In genomic region chr11:134339756-134340155, GRCh38 we compare ENCODE assay signal across 24 cellular contexts. TPM values are rescaled to one million over a fixed set of nuclear protein-coding genes. Genes with fewer than 3 reads are reported as not detected.
"Had no signal": no experiment of that assay in that cellular context is flagged by ENCODE, and none has a peak within 500 bp of the region (broad histone marks: within the 10 kb centered on the region; RNA-seq: fewer than 3 reads in every experiment).

No MANE protein-coding gene starts in this region.

- H3K4me3 ChIP-seq: dorsolateral prefrontal cortex, lower lobe of right lung, thyroid gland, uterus had no signal

- H3K9me3 Mint-ChIP-seq: activated B cell treated with CpG ODN at 0.5 μM for 24 hours; activated CD8-positive, alpha-beta T cell treated with anti-CD3 and anti-CD28 coated beads for 36 hours; activated naive CD8-positive, alpha-beta T cell treated with anti-CD3 and anti-CD28 coated beads for 36 hours; activated T-helper 17 cell treated with anti-CD3 and anti-CD28 coated beads, Interleukin-2, amount 50 U/mL, for 72 hours; endodermal cell; immature natural killer cell; mesothelial cell of epicardium; T-helper 2 cell treated with Interferon-gamma antibody and Interleukin-4, amounts not matched to agents 5 μg/mL and 100 μg/mL, for 36 hours had no signal

- H3K4me1 ChIP-seq: lower lobe of right lung, thyroid gland, uterus had no signal

- H3K36me3 Mint-ChIP-seq: activated naive CD8-positive, alpha-beta T cell treated with anti-CD3 and anti-CD28 coated beads for 36 hours; immature natural killer cell; mesothelial cell of epicardium had no signal

- H3K36me3 ChIP-seq: lower lobe of right lung, thyroid gland, uterus had no signal

- H3K9me3 ChIP-seq: lower lobe of right lung, thyroid gland, uterus had no signal

- H3K27me3 Mint-ChIP-seq: activated T-helper 17 cell treated with anti-CD3 and anti-CD28 coated beads, Interleukin-2, amount 50 U/mL, for 72 hours had no signal

- H3K4me3 Mint-ChIP-seq: activated B cell treated with CpG ODN at 0.5 μM for 24 hours; activated CD8-positive, alpha-beta T cell treated with anti-CD3 and anti-CD28 coated beads for 36 hours; activated naive CD8-positive, alpha-beta T cell treated with anti-CD3 and anti-CD28 coated beads for 36 hours; activated T-helper 17 cell treated with anti-CD3 and anti-CD28 coated beads, Interleukin-2, amount 50 U/mL, for 72 hours; endodermal cell; immature natural killer cell; mesothelial cell of epicardium; T-helper 2 cell treated with Interferon-gamma antibody and Interleukin-4, amounts not matched to agents 5 μg/mL and 100 μg/mL, for 36 hours had no signal

- H3K27me3 ChIP-seq: dorsolateral prefrontal cortex, thyroid gland, uterus had no signal

- H3K27ac Mint-ChIP-seq: activated B cell treated with CpG ODN at 0.5 μM for 24 hours; activated CD8-positive, alpha-beta T cell treated with anti-CD3 and anti-CD28 coated beads for 36 hours; activated naive CD8-positive, alpha-beta T cell treated with anti-CD3 and anti-CD28 coated beads for 36 hours; activated T-helper 17 cell treated with anti-CD3 and anti-CD28 coated beads, Interleukin-2, amount 50 U/mL, for 72 hours; endodermal cell; mesothelial cell of epicardium; T-helper 2 cell treated with Interferon-gamma antibody and Interleukin-4, amounts not matched to agents 5 μg/mL and 100 μg/mL, for 36 hours had no signal

- ATAC-seq: activated CD8-positive, alpha-beta T cell treated with anti-CD3 and anti-CD28 coated beads for 36 hours; activated T-helper 17 cell treated with anti-CD3 and anti-CD28 coated beads, Interleukin-2, amount 50 U/mL, for 72 hours; lower lobe of right lung had no signal

- H3K4me1 Mint-ChIP-seq: activated B cell treated with CpG ODN at 0.5 μM for 24 hours; activated naive CD8-positive, alpha-beta T cell treated with anti-CD3 and anti-CD28 coated beads for 36 hours; activated T-helper 17 cell treated with anti-CD3 and anti-CD28 coated beads, Interleukin-2, amount 50 U/mL, for 72 hours; endodermal cell; immature natural killer cell; mesothelial cell of epicardium had no signal

- H3K27ac ChIP-seq: dorsolateral prefrontal cortex, lower lobe of right lung, thyroid gland had no signal

- DNase-seq: activated B cell treated with CpG ODN at 0.5 μM for 24 hours; activated CD4-positive, alpha-beta T cell treated with anti-CD3 and anti-CD28 coated beads for 48 hours; activated CD8-positive, alpha-beta T cell treated with anti-CD3 and anti-CD28 coated beads for 36 hours; activated naive CD4-positive, alpha-beta T cell; activated naive CD8-positive, alpha-beta T cell treated with anti-CD3 and anti-CD28 coated beads for 36 hours; activated T-cell treated with anti-CD3 and anti-CD28 coated beads, Interleukin-2, amount 50 U/mL, for 1 hour; amniotic stem cell; caudate nucleus; dorsolateral prefrontal cortex; endodermal cell; head of caudate nucleus; immature natural killer cell; lower lobe of right lung; retina; stimulated activated CD4-positive, alpha-beta T cell treated with anti-CD3 and anti-CD28 coated beads, Interleukin-12 subunit alpha, Interleukin-12 subunit beta, amount 100 ng/mL, for 4 hours; stimulated activated CD4-positive, alpha-beta T cell treated with anti-CD3 and anti-CD28 coated beads, Interleukin-1b, Interleukin-23, amount 100 ng/mL, for 48 hours; stimulated activated CD8-positive, alpha-beta memory T cell treated with anti-CD3 and anti-CD28 coated beads, Interleukin-4, amount 100 ng/mL, for 48 hours; stimulated activated naive CD4-positive, alpha-beta T cell treated with Interleukin-2 at 50 U/mL for 16 hours; thyroid gland; uterus had no signal

RNA-seq across cellular contexts. Expression of gene GLB1L2, which starts 8.0 kb away (rescaled TPM):
- total RNA-seq: myocyte had no signal
